Comparison of ENCODE assay signal across 1 cellular context in genomic region chr17:59151007-59151406, GRCh38.
TF ChIP-seq lines count a peak whose summit lies in the region.

No MANE protein-coding gene starts in this region.

TF ChIP-seq in IMR-90, 13 proteins besides CTCF, POLR2A, EP300 and RAD21:
- TF ChIP-seq, protein P1, sequence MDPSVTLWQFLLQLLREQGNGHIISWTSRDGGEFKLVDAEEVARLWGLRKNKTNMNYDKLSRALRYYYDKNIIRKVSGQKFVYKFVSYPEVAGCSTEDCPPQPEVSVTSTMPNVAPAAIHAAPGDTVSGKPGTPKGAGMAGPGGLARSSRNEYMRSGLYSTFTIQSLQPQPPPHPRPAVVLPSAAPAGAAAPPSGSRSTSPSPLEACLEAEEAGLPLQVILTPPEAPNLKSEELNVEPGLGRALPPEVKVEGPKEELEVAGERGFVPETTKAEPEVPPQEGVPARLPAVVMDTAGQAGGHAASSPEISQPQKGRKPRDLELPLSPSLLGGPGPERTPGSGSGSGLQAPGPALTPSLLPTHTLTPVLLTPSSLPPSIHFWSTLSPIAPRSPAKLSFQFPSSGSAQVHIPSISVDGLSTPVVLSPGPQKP (IDR thresholded peaks at IDR 0.05; ENCODE audit: borderline replicate concordance, low read depth, low read length) = no peak
- TF ChIP-seq BHLHE40 (IDR thresholded peaks at IDR 0.05; ENCODE audit: low read depth, low read length) (no peak), MXI1 (IDR thresholded peaks at IDR 0.05; ENCODE audit: borderline replicate concordance, low read depth, low read length) (no peak), RCOR1 (IDR thresholded peaks at IDR 0.05; ENCODE audit: insufficient replicate concordance, low read length) (no peak), SMC3 (IDR thresholded peaks at IDR 0.05; ENCODE audit: low read depth, low read length) (no peak)
